ENCODE assay signal across 9 cellular contexts in the genomic region with DNA sequence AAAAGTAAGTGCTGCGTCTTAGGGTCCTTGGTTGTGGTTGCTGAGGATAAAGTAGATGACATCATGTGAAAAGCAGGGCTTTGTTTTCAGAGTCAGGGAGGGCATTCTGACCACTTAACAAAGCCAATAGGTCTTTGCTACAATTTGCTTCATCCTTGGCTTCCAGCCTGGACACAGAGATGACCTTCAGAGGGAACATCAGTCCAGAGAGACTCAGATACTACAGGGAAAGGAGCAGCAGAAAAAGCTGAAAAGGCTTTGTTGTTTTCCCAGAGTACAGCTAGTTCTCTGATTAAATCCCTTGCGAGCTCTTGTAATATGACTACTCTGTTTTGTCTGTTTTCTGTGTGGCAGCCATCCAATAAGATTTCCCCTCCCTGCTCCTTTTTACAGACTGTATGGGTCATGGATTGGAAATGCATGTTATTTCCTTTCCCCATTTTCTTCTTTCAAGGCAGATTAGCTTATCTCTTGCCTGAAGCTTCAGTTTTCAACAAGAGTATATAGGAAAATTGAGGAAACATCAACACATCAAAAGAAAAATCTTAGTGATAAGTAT. TPM values are rescaled to one million over a fixed set of nuclear protein-coding genes. Genes with fewer than 3 reads are reported as not detected.
DNase-seq lines count a peak whose midpoint lies in the region; ATAC-seq and TF ChIP-seq lines count a peak whose summit lies in the region.
"Had no signal": no experiment of that assay in that cellular context is flagged by ENCODE, and none has a peak within 500 bp of the region (broad histone marks: within the 10 kb centered on the region; RNA-seq: fewer than 3 reads in every experiment).

No MANE protein-coding gene starts in this region.

- no peak overlapping the region for H2AK9ac ChIP-seq in IMR-90 (replicated peaks; ENCODE audit: low read depth, low read length, poor library complexity)

- no peak for TF ChIP-seq EP300 in stomach (IDR thresholded peaks at IDR 0.05)

- H3K23ac ChIP-seq in IMR-90 (ENCODE audit: low read depth, low read length): peak overlapping the region; percentile 78

- H3K56ac ChIP-seq in IMR-90 (ENCODE audit: extremely low read depth, insufficient read depth, low read length): peak overlapping the region; percentile 82

- H3K36me3 ChIP-seq in IMR-90 (ENCODE audit: control insufficient read depth, insufficient read depth, low read length) (peaks cover 29% of the 10 kb centered on the region), stomach (peaks cover 68 to 100% (median 96%) of the 10 kb centered on the region in 4 donors)

- no peaks in the 10 kb centered on the region for H3K27me3 ChIP-seq in IMR-90 (ENCODE audit: control insufficient read depth, insufficient read depth, low read length)
- H3K27me3 ChIP-seq in stomach: no peaks in the 10 kb centered on the region

- H3K14ac ChIP-seq in IMR-90 (replicated peaks; ENCODE audit: low read depth, low read length): peak overlapping the region; percentile 90

- H3K4me3 ChIP-seq in IMR-90 (ENCODE audit: insufficient read depth, low read depth, low read length): no peak overlapping the region; the same call in 1 of the 2 replicates
- H3K4me3 ChIP-seq in stomach: no peak overlapping the region

- dilution Hi-C loops in IMR-90 (cut with HindIII; ENCODE audit: low sequenced_read_pairs, unreplicated experiment): no loop called here

- peak overlapping the region; percentile 93 for H3K4me2 ChIP-seq in IMR-90 (ENCODE audit: low read depth, low read length)

- TF ChIP-seq RAD21 in IMR-90 (IDR thresholded peaks at IDR 0.05; ENCODE audit: low read length): no peak

- no peak for TF ChIP-seq POLR2A in IMR-90 (IDR thresholded peaks at IDR 0.05; ENCODE audit: low read depth, low read length)
- no peak for TF ChIP-seq POLR2A in stomach (IDR thresholded peaks at IDR 0.05)

- peak overlapping the region in 1 of 2 experiments; percentile 86; a peak in 2 of 4 replicates for H4K8ac ChIP-seq in IMR-90 (ENCODE audit: low read depth in 2 of 2, low read length in 2 of 2)

- H3K4ac ChIP-seq in IMR-90 (ENCODE audit: low read depth, low read length): peak overlapping the region; percentile 95

- H3K27ac ChIP-seq in IMR-90 (ENCODE audit: insufficient read depth, low read length) (peak overlapping the region; percentile 97), stomach (peak overlapping the region; percentile 36 to 73 (median 69))

- in situ Hi-C loops in IMR-90 (cut with MboI; ENCODE audit: low sequenced_read_pairs): no loop called here

- WGBS in IMR-90 (ENCODE audit: extremely low coverage in 2 of 2, insufficient read length in 1 of 2), 2 experiments: 0% methylated on average over 1 of the region's 2 CpGs; no CpG with 5 or more reads in 1 of the 2 experiments
- WGBS in stomach, 5 donors: 40 to 57% (median 47%) methylated on average over 2 of the region's 2 CpGs

- peaks cover 3% of the 10 kb centered on the region; the same call in 1 of the 2 replicates for H4K20me1 ChIP-seq in IMR-90 (ENCODE audit: insufficient read depth, low read length)

- intact Hi-C loops in IMR-90 (cut with micrococcal nuclease) (no loop called here), stomach (cut with DNase I; ENCODE audit: low total_unique reads) (no loop called here)

- CTCF ChIA-PET in IMR-90 (lab: Yijun Ruan, JAX) (interaction anchor here (0.8 to 2.0 kb wide), 3 partner anchors 11 to 39 kb away, joined by 3 to 5 read pairs (median 4); no protein-coding TSS in a partner anchor), HEK293T (lab: Yijun Ruan, JAX) (interaction anchor here (1.1 kb wide), 1 partner anchor 32 kb away, joined by 3 read pairs; a partner anchor contains a TSS)

- ATAC-seq in IMR-90 (ENCODE audit: low read depth): peak; percentile 95
- ATAC-seq in GM21825 (IDR thresholded peaks at IDR 0.05; ENCODE audit: unreplicated experiment): no peak
- ATAC-seq in GM19035 (IDR thresholded peaks at IDR 0.05; ENCODE audit: unreplicated experiment): no peak
- ATAC-seq: HCT116 had no signal

- POLR2A ChIA-PET in IMR-90 (lab: Charles Lee; ENCODE audit: unreplicated experiment): interaction anchor here (0.8 kb wide), 1 partner anchor 38 kb away, joined by 5 read pairs; no protein-coding TSS in a partner anchor
- POLR2A ChIA-PET in HEK293T (lab: Yijun Ruan, JAX): no interaction called here

- H2BK5ac ChIP-seq in IMR-90 (ENCODE audit: low read depth, low read length, poor library complexity, severe bottlenecking): peak overlapping the region; percentile 95

- H2BK20ac ChIP-seq in IMR-90 (ENCODE audit: low read depth, low read length): peak overlapping the region; percentile 89

- peak overlapping the region; percentile 18; the same call in 1 of the 3 replicates for H2BK15ac ChIP-seq in IMR-90 (ENCODE audit: low read depth, low read length)

- H3K18ac ChIP-seq in IMR-90 (ENCODE audit: low read depth, low read length): peak overlapping the region; percentile 99

- H4K91ac ChIP-seq in IMR-90 (ENCODE audit: insufficient read depth, low read depth, low read length): peak overlapping the region; percentile 67

- H3K4me1 ChIP-seq in IMR-90 (ENCODE audit: control insufficient read depth, insufficient read depth, low read length) (peaks cover 8% of the 10 kb centered on the region), stomach (peaks cover 0 to 32% (median 13%) of the 10 kb centered on the region in 4 donors)

- peak overlapping the region; percentile 98 for H4K5ac ChIP-seq in IMR-90 (ENCODE audit: low read depth, low read length)

- H3K9me3 ChIP-seq in IMR-90 (ENCODE audit: control insufficient read depth, insufficient read depth, low read length): no peaks in the 10 kb centered on the region
- no peaks in the 10 kb centered on the region for H3K9me3 ChIP-seq in stomach

- peak overlapping the region; percentile 72 for H2AFZ ChIP-seq in IMR-90 (replicated peaks; ENCODE audit: low read length, poor library complexity)

- 0 out of 2 replicates have a peak, but pooled peaks cover 5% of the 10 kb centered on the region for H3K9me1 ChIP-seq in IMR-90 (ENCODE audit: insufficient read depth, low read length)

- BruUV-seq in IMR-90 (replicated peaks; lab: Mats Ljungman, UMichigan): no TSS peak

- peak overlapping the region; percentile 93 for H2BK120ac ChIP-seq in IMR-90 (ENCODE audit: low read depth, low read length)

- H3K9ac ChIP-seq in IMR-90 (ENCODE audit: low read depth, low read length): peak overlapping the region; percentile 58

- peaks cover 9 to 37% of the 10 kb centered on the region in 2 experiments; a peak in 3 of 4 replicates for H3K79me1 ChIP-seq in IMR-90 (ENCODE audit: low read depth in 1 of 2, low read length in 2 of 2)

- DNase-seq in IMR-90 (peak; percentile 97), brain pericyte (ENCODE audit: low read depth, low spot score) (peak; percentile 89), kidney glomerular epithelial cell (lab: John Stamatoyannopoulos, UW) (peak; percentile 67), stomach (no peak), NCI-H1105 treated with DMSO at 0.1 percent for 48 hours (lab: John Stamatoyannopoulos, UW) (no peak), HEK293T (ENCODE audit: extremely low spot score) (no peak)

- TF ChIP-seq CTCF in IMR-90 (conservative IDR thresholded peaks at IDR 0.05; ENCODE audit: low read depth, low read length): no peak
- TF ChIP-seq CTCF in stomach (IDR thresholded peaks at IDR 0.05): no peak

- H2AK5ac ChIP-seq in IMR-90 (ENCODE audit: low read depth, low read length): no peak overlapping the region

TF ChIP-seq in IMR-90, 13 proteins besides CTCF, POLR2A, EP300 and RAD21:
- no peak for TF ChIP-seq NFE2L2 (IDR thresholded peaks at IDR 0.05; ENCODE audit: low read depth, low read length)
- no peak for TF ChIP-seq BHLHE40 (IDR thresholded peaks at IDR 0.05; ENCODE audit: low read depth, low read length)
- no peak for TF ChIP-seq MAFK (IDR thresholded peaks at IDR 0.05; ENCODE audit: low read depth, low read length)

TF ChIP-seq in HEK293T, 16 proteins besides CTCF, POLR2A, EP300 and RAD21 (continues in another document):
- TF ChIP-seq HDGF (IDR thresholded peaks at IDR 0.05; ENCODE audit: borderline replicate concordance) (no peak), FOXA1 (IDR thresholded peaks at IDR 0.05) (no peak), SUZ12 (IDR thresholded peaks at IDR 0.05) (no peak), NFRKB (IDR thresholded peaks at IDR 0.05) (no peak), BHLHE40 (IDR thresholded peaks at IDR 0.05; ENCODE audit: borderline replicate concordance) (no peak), CTBP1 (IDR thresholded peaks at IDR 0.05; ENCODE audit: borderline replicate concordance) (no peak), FOXK2 (IDR thresholded peaks at IDR 0.05) (no peak), L3MBTL2 (conservative IDR thresholded peaks at IDR 0.05) (no peak)

RNA-seq across cellular contexts. Expression of a gene that starts 31.9 kb away (rescaled TPM):
- total RNA-seq in IMR-90 (2012; rRNA removed) (32.2 and 43.0 TPM in 2 replicates), stomach (100 to 1,000 TPM; 103 to 286 (median 115) TPM)
- polyA plus RNA-seq in IMR-90 (2012; rRNA removed) (49.7 and 56.2 TPM in 2 replicates), stomach (10 to 100 TPM; 17.3 to 44.5 (median 42.5) TPM)
- 37.6 and 46.1 TPM in 2 replicates for polyA plus RNA-seq in IMR-90 (2012; cell fraction: cytosol; rRNA removed)
- polyA plus RNA-seq in IMR-90 (2012; cell fraction: nucleus; rRNA removed; ENCODE audit: low replicate concordance): 62.8 and 74.0 TPM in 2 replicates

RNA-seq across cellular contexts. Expression of a gene that starts 32.2 kb away (rescaled TPM):
- total RNA-seq in IMR-90 (2012; rRNA removed) (5.2 and 6.1 TPM in 2 replicates), stomach (1 to 10 TPM in 2 of 5 donors, not detected in 3; 1.0 to 3.7 TPM)
- polyA plus RNA-seq in IMR-90 (2012; rRNA removed) (2.4 and 2.7 TPM in 2 replicates), stomach (1 to 10 TPM; 1.3 to 4.0 (median 2.3) TPM)
- 1.3 and 2.0 TPM in 2 replicates for polyA plus RNA-seq in IMR-90 (2012; cell fraction: cytosol; rRNA removed)
- 0.58 and 1.2 TPM in 2 replicates for polyA plus RNA-seq in IMR-90 (2012; cell fraction: nucleus; rRNA removed; ENCODE audit: low replicate concordance)

RNA-seq across cellular contexts. Expression of a gene that starts 51.2 kb away (rescaled TPM):
- total RNA-seq in IMR-90 (2012; rRNA removed) (28.1 and 46.6 TPM in 2 replicates), stomach (10 to 100 TPM; 21.1 to 82.9 (median 35.6) TPM)
- polyA plus RNA-seq in IMR-90 (2012; rRNA removed) (75.7 and 78.8 TPM in 2 replicates), stomach (10 to 100 TPM; 21.2 to 29.3 (median 28.0) TPM)
- polyA plus RNA-seq in IMR-90 (2012; cell fraction: cytosol; rRNA removed): 77.3 and 77.9 TPM in 2 replicates
- 56.6 and 87.7 TPM in 2 replicates for polyA plus RNA-seq in IMR-90 (2012; cell fraction: nucleus; rRNA removed; ENCODE audit: low replicate concordance)

RNA-seq across cellular contexts. Expression of a gene that starts 51.6 kb away (rescaled TPM):
- total RNA-seq in IMR-90 (2012; rRNA removed) (9.5 and 10.3 TPM in 2 replicates), stomach (10 to 100 TPM in 2 of 5 donors, 1 to 10 TPM in 3; 5.5 to 14.6 (median 6.5) TPM)
- polyA plus RNA-seq in IMR-90 (2012; rRNA removed) (10.4 and 11.1 TPM in 2 replicates), stomach (1 to 10 TPM; 7.2 to 8.6 (median 7.6) TPM)
- polyA plus RNA-seq in IMR-90 (2012; cell fraction: cytosol; rRNA removed): 5.4 and 8.6 TPM in 2 replicates
- polyA plus RNA-seq in IMR-90 (2012; cell fraction: nucleus; rRNA removed; ENCODE audit: low replicate concordance): 16.7 and 32.2 TPM in 2 replicates

RNA-seq across cellular contexts. Expression of a gene that starts 55.4 kb away (rescaled TPM):
- 16.7 and 18.3 TPM in 2 replicates for total RNA-seq in IMR-90 (2012; rRNA removed)
- 9.4 and 10.2 TPM in 2 replicates for polyA plus RNA-seq in IMR-90 (2012; rRNA removed)
- 7.7 and 12.2 TPM in 2 replicates for polyA plus RNA-seq in IMR-90 (2012; cell fraction: cytosol; rRNA removed)
- polyA plus RNA-seq in IMR-90 (2012; cell fraction: nucleus; rRNA removed; ENCODE audit: low replicate concordance): 12.0 and 26.1 TPM in 2 replicates
- 10 to 100 TPM; 22.3 to 59.4 (median 37.3) TPM for total RNA-seq in stomach
- polyA plus RNA-seq in stomach: 1 to 10 TPM; 4.6 to 7.3 (median 4.7) TPM

Comparison
In these comparisons a context has a peak if more than half of its experiments do, and no peak if none do; other contexts are left out.
1. DNase-seq: peak in IMR-90 (single experiment), brain pericyte (single experiment) and kidney glomerular epithelial cell (single experiment); none in stomach (single experiment), NCI-H1105 treated with DMSO at 0.1 percent for 48 hours (single experiment) and HEK293T (single experiment).